Comparison of ENCODE assay signal across 8 cellular contexts in the genomic region with DNA sequence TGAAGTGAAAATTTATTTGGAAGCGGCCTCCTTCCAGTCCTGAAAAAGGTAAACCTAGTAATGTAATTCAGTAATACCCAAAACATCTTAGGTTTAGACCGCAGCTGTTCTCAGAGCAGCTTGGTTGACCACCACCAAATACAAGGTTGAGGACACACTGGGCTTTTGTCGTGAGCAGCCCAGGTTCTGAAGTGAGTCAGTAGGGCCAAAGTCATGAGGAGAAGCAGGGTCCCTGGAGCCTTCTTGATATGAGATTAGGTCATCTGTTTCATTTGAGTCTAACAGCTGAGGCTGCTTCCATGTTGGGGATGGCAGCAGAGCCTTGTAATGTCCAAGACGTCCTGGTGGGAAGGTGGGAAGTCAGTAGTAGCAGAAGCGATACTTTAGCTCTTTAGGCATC. TPM values are rescaled to one million over a fixed set of nuclear protein-coding genes. Genes with fewer than 3 reads are reported as not detected.
A peak's percentile ranks its signal among the peaks of the same experiment; 100 is the strongest.
DNase-seq lines count a peak whose midpoint lies in the region; ATAC-seq and TF ChIP-seq lines count a peak whose summit lies in the region.

No MANE protein-coding gene starts in this region.

- H3K36me3 Mint-ChIP-seq in stimulated activated naive CD8-positive, alpha-beta T cell treated with anti-CD3 and anti-CD28 coated beads, Interleukin-15, Interleukin-2, amounts not matched to agents 100 ng/mL and 50 ng/mL, for 24 hours (ENCODE audit: low read depth): peaks cover 52% of the 10 kb centered on the region

- H2BK120ac ChIP-seq in mesendoderm (ENCODE audit: low read depth, low read length): no peak overlapping the region

- H3K27me3 ChIP-seq in body of pancreas (no peaks in the 10 kb centered on the region), mesendoderm (ENCODE audit: insufficient read depth, low read length, poor library complexity) (no peaks in the 10 kb centered on the region)

- H3K4me1 ChIP-seq in body of pancreas (peaks cover 70% of the 10 kb centered on the region), mesendoderm (ENCODE audit: control insufficient read depth, low read depth, low read length) (peaks cover 23% of the 10 kb centered on the region)

- peaks cover 61% of the 10 kb centered on the region for H3K79me2 ChIP-seq in mesendoderm (ENCODE audit: control insufficient read depth, insufficient read depth, low read length)

- intact Hi-C loops in body of pancreas (cut with DNase I): no loop called here

- no peaks in the 10 kb centered on the region for H3K9me3 ChIP-seq in body of pancreas

- H3K4me1 Mint-ChIP-seq in stimulated activated naive CD8-positive, alpha-beta T cell treated with anti-CD3 and anti-CD28 coated beads, Interleukin-15, Interleukin-2, amounts not matched to agents 100 ng/mL and 50 ng/mL, for 24 hours (ENCODE audit: low read depth): peaks cover 73% of the 10 kb centered on the region

- no peak overlapping the region for H2AK5ac ChIP-seq in mesendoderm (ENCODE audit: low read length)

- H3K4ac ChIP-seq in mesendoderm (ENCODE audit: low read depth, low read length): no peak overlapping the region

- H3K27me3 Mint-ChIP-seq in stimulated activated naive CD8-positive, alpha-beta T cell treated with anti-CD3 and anti-CD28 coated beads, Interleukin-15, Interleukin-2, amounts not matched to agents 100 ng/mL and 50 ng/mL, for 24 hours: no peaks in the 10 kb centered on the region

- peak overlapping the region; percentile 82 for H3K4me2 ChIP-seq in mesendoderm (ENCODE audit: low read length)

- no peak overlapping the region for H2BK15ac ChIP-seq in mesendoderm (replicated peaks; ENCODE audit: low read depth)

- TF ChIP-seq POLR2A in body of pancreas (IDR thresholded peaks at IDR 0.05): peak in 1 of 3 donors; percentile 35

- H3K9me3 Mint-ChIP-seq in stimulated activated naive CD8-positive, alpha-beta T cell treated with anti-CD3 and anti-CD28 coated beads, Interleukin-15, Interleukin-2, amounts not matched to agents 100 ng/mL and 50 ng/mL, for 24 hours: no peaks in the 10 kb centered on the region

- H3K79me1 ChIP-seq in mesendoderm (ENCODE audit: low read length): peaks cover 41% of the 10 kb centered on the region

- no peak for ATAC-seq in stimulated activated naive CD8-positive, alpha-beta T cell treated with anti-CD3 and anti-CD28 coated beads, Interleukin-15, Interleukin-2, amounts not matched to agents 100 U/mL and 50 U/mL, for 24 hours
- ATAC-seq in body of pancreas (no peak), HG02759 (IDR thresholded peaks at IDR 0.05; ENCODE audit: unreplicated experiment) (no peak), HG02623 (IDR thresholded peaks at IDR 0.05; ENCODE audit: unreplicated experiment) (no peak)

- H4K5ac ChIP-seq in mesendoderm (ENCODE audit: low read length): no peak overlapping the region

- peak overlapping the region; percentile 62 for H3K9ac ChIP-seq in mesendoderm (ENCODE audit: low read length)

- TF ChIP-seq CTCF in body of pancreas (IDR thresholded peaks at IDR 0.05): no peak

- no peak overlapping the region for H3K23ac ChIP-seq in mesendoderm (ENCODE audit: low read length)

- WGBS in body of pancreas, 2 donors: 19 to 30% methylated on average over 5 of the region's 5 CpGs
- no CpG with 5 or more reads among the region's 5 CpGs for WGBS in mesendoderm (ENCODE audit: extremely low coverage, insufficient coverage, low lambda C conversion rate)

- no peak overlapping the region for H2BK5ac ChIP-seq in mesendoderm (ENCODE audit: low read length)

- H3K56ac ChIP-seq in mesendoderm (ENCODE audit: low read length): peak overlapping the region; percentile 73

- H3K27ac ChIP-seq in body of pancreas: peak overlapping the region in 3 of 4 donors; percentile 63 to 98 (median 96)
- H3K27ac ChIP-seq in mesendoderm (ENCODE audit: low read depth, low read length): no peak overlapping the region

- H3K4me3 ChIP-seq in body of pancreas (peak overlapping the region; percentile 4 to 94), mesendoderm (ENCODE audit: low read length) (peak overlapping the region; percentile 15)

- H3K36me3 ChIP-seq in body of pancreas (replicated peaks in 1 of 2; ENCODE audit: insufficient read depth in 1 of 2, low read depth in 2 of 2): no peaks in the 10 kb centered on the region
- peaks cover 1% of the 10 kb centered on the region for H3K36me3 ChIP-seq in mesendoderm (ENCODE audit: control insufficient read depth, insufficient read depth, low read length)

- no peak for DNase-seq in stimulated activated naive CD8-positive, alpha-beta T cell treated with anti-CD3 and anti-CD28 coated beads, Interleukin-15, Interleukin-2, amounts not matched to agents 100 U/mL and 50 U/mL, for 24 hours
- peak in 2 of 4 donors; percentile 26 to 27 for DNase-seq in body of pancreas
- DNase-seq in mesendoderm: no peak
- no peak for DNase-seq in stimulated activated naive CD4-positive, alpha-beta T cell treated with Interleukin-2 at 50 U/mL for 16 hours (lab: John Stamatoyannopoulos, UW)
- no peak for DNase-seq in NCI-H2107 treated with DMSO at 0.1 percent for 48 hours (lab: John Stamatoyannopoulos, UW; ENCODE audit: unreplicated experiment)

- H3K18ac ChIP-seq in mesendoderm (ENCODE audit: low read length): no peak overlapping the region

- no peak overlapping the region for H3K27ac Mint-ChIP-seq in stimulated activated naive CD8-positive, alpha-beta T cell treated with anti-CD3 and anti-CD28 coated beads, Interleukin-15, Interleukin-2, amounts not matched to agents 100 ng/mL and 50 ng/mL, for 24 hours

- peak overlapping the region; percentile 98 for H3K4me3 Mint-ChIP-seq in stimulated activated naive CD8-positive, alpha-beta T cell treated with anti-CD3 and anti-CD28 coated beads, Interleukin-15, Interleukin-2, amounts not matched to agents 100 ng/mL and 50 ng/mL, for 24 hours

- no peak overlapping the region for H4K8ac ChIP-seq in mesendoderm (ENCODE audit: low read depth, low read length)

RNA-seq across cellular contexts. Expression of a gene that starts 2.2 kb away (rescaled TPM):
- total RNA-seq in body of pancreas: 10 to 100 TPM; 45.4 to 48.8 TPM
- polyA plus RNA-seq in mesendoderm (2013, experiment 1 of 2): 47.8 TPM
- polyA plus RNA-seq in mesendoderm (2013, experiment 2 of 2): 48.5 TPM

RNA-seq across cellular contexts. Expression of a gene that starts 39.6 kb away (rescaled TPM):
- 10 to 100 TPM in 1 of 2 donors, 1 to 10 TPM in 1; 6.6 to 11.4 TPM for total RNA-seq in body of pancreas
- polyA plus RNA-seq in mesendoderm (2013, experiment 1 of 2): 30.6 TPM
- 31.0 TPM for polyA plus RNA-seq in mesendoderm (2013, experiment 2 of 2)
